In the genomic region with DNA sequence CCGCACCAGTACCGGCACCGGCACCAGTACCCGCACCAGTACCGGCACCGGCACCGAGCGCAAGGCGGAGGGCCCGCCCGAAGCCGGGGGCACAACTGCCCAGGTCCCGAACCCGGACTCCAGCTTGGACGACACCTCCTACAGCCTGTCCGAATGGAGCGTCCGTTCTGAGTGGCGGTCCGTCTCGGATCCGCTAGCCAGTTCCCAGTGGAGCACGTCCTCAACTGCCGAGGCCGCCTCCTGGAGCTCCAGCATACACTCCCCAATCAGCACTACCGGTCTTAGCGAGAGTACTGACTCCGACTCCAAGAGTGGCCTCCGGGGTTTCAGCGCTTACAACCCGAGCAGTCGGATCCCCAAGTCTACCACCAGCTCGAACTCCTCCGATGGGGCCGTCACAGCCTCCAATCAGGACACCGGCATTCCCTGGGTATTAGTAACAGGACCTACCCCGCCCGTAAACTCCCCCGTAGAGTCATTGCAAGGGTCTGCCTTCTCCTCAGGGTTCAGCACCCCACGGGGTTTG, we compare ENCODE assay signal across 1 cellular context.
A peak's percentile ranks its signal among the peaks of the same experiment; 100 is the strongest.
TF ChIP-seq lines count a peak whose summit lies in the region.

No MANE protein-coding gene starts in this region.

TF ChIP-seq in HepG2, 621 proteins besides CTCF, POLR2A, EP300 and RAD21 (continued from another document):
- no peak for TF ChIP-seq ZNF326 (CRISPR knock-in tag; IDR thresholded peaks at IDR 0.05; ENCODE audit: borderline replicate concordance)
- TF ChIP-seq, protein P1, sequence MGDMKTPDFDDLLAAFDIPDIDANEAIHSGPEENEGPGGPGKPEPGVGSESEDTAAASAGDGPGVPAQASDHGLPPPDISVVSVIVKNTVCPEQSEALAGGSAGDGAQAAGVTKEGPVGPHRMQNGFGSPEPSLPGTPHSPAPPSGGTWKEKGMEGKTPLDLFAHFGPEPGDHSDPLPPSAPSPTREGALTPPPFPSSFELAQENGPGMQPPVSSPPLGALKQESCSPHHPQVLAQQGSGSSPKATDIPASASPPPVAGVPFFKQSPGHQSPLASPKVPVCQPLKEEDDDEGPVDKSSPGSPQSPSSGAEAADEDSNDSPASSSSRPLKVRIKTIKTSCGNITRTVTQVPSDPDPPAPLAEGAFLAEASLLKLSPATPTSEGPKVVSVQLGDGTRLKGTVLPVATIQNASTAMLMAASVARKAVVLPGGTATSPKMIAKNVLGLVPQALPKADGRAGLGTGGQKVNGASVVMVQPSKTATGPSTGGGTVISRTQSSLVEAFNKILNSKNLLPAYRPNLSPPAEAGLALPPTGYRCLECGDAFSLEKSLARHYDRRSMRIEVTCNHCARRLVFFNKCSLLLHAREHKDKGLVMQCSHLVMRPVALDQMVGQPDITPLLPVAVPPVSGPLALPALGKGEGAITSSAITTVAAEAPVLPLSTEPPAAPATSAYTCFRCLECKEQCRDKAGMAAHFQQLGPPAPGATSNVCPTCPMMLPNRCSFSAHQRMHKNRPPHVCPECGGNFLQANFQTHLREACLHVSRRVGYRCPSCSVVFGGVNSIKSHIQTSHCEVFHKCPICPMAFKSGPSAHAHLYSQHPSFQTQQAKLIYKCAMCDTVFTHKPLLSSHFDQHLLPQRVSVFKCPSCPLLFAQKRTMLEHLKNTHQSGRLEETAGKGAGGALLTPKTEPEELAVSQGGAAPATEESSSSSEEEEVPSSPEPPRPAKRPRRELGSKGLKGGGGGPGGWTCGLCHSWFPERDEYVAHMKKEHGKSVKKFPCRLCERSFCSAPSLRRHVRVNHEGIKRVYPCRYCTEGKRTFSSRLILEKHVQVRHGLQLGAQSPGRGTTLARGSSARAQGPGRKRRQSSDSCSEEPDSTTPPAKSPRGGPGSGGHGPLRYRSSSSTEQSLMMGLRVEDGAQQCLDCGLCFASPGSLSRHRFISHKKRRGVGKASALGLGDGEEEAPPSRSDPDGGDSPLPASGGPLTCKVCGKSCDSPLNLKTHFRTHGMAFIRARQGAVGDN (CRISPR knock-in tag; IDR thresholded peaks at IDR 0.05) = peak; percentile 53
